Comparison of ENCODE assay signal across 21 cellular contexts in the genomic region with DNA sequence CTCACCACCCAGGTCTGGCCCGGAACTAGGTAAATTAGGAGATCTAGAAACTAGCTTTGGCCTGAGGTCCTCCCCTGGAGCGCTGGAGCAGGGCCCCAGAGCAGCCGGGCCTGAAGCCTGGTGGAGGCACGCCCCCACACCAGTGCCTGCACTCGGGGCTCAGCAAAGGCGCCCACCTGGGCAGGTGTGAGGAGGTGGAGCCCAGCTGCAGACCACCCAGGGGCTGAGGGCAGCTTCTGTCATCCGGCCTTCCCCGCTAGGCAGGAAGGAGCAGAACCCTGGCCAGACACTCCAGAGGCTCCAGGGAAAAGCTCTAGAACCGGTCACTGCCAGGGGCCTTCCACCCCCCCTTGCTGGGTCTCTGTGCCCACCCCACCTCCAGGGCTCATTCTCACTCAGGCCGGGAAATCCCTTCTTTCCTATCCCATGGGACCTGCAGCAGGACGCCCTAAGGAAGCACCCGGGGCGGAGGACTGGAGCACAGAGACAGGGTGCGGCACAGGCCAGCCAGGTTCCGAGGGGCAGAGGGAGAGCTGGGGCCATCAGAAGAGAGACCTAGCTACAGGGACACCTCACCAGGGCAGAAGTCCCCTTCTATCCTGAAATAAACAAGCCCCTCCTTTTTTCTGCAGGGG.
"Had no signal": no experiment of that assay in that cellular context is flagged by ENCODE, and none has a peak within 500 bp of the region (broad histone marks: within the 10 kb centered on the region; RNA-seq: fewer than 3 reads in every experiment).

No MANE protein-coding gene starts in this region.

- H3K27ac Mint-ChIP-seq: activated naive CD4-positive, alpha-beta T cell treated with anti-CD3 and anti-CD28 coated beads, Interleukin-2, amount 50 U/mL, for 72 hours; activated T-helper 1 cell treated with anti-CD3 and anti-CD28 coated beads, Interleukin-12 subunit alpha, Interleukin-12 subunit beta, Interleukin-2, Interleukin-4 antibody, amounts not matched to agents 30 ng/mL and 10 ng/mL and 1 ng/mL, durations not matched to agents 14 hours and 24 hours and 36 hours; stimulated activated naive B cell treated with anti-CD40 and anti-IgM and Interleukin-4, amounts not matched to agents 10 μg/mL and 1 μg/mL and 100 μg/mL, for 72 hours; T-helper 1 cell treated with Interleukin-12 subunit alpha and Interleukin-12 subunit beta and Interleukin-4 antibody, amounts not matched to agents 30 μg/mL and 1 μg/mL, for 36 hours had no signal

- H3K27ac ChIP-seq: adrenal gland, breast epithelium, coronary artery, parathyroid adenoma, upper lobe of right lung had no signal

- H3K9me3 ChIP-seq: adrenal gland, breast epithelium, upper lobe of right lung had no signal

- FAIRE-seq: astrocyte, endometrium, frontal cortex had no signal

- H3K36me3 Mint-ChIP-seq: activated naive CD4-positive, alpha-beta T cell treated with anti-CD3 and anti-CD28 coated beads, Interleukin-2, amount 50 U/mL, for 72 hours; stimulated activated naive B cell treated with anti-CD40 and anti-IgM and Interleukin-4, amounts not matched to agents 10 μg/mL and 1 μg/mL and 100 μg/mL, for 72 hours had no signal

- ATAC-seq: activated naive CD4-positive, alpha-beta T cell treated with anti-CD3 and anti-CD28 coated beads, Interleukin-2, amount 50 U/mL, for 72 hours; left ventricle myocardium superior; sciatic nerve; upper lobe of right lung had no signal

- H3K9me3 Mint-ChIP-seq: activated naive CD4-positive, alpha-beta T cell treated with anti-CD3 and anti-CD28 coated beads, Interleukin-2, amount 50 U/mL, for 72 hours; activated T-helper 1 cell treated with anti-CD3 and anti-CD28 coated beads, Interleukin-12 subunit alpha, Interleukin-12 subunit beta, Interleukin-2, Interleukin-4 antibody, amounts not matched to agents 30 ng/mL and 10 ng/mL and 1 ng/mL, durations not matched to agents 14 hours and 24 hours and 36 hours; stimulated activated naive B cell treated with anti-CD40 and anti-IgM and Interleukin-4, amounts not matched to agents 10 μg/mL and 1 μg/mL and 100 μg/mL, for 72 hours; T-helper 1 cell treated with Interleukin-12 subunit alpha and Interleukin-12 subunit beta and Interleukin-4 antibody, amounts not matched to agents 30 μg/mL and 1 μg/mL, for 36 hours had no signal

- H3K4me3 Mint-ChIP-seq: activated T-helper 1 cell treated with anti-CD3 and anti-CD28 coated beads, Interleukin-12 subunit alpha, Interleukin-12 subunit beta, Interleukin-2, Interleukin-4 antibody, amounts not matched to agents 30 ng/mL and 10 ng/mL and 1 ng/mL, durations not matched to agents 14 hours and 24 hours and 36 hours; stimulated activated naive B cell treated with anti-CD40 and anti-IgM and Interleukin-4, amounts not matched to agents 10 μg/mL and 1 μg/mL and 100 μg/mL, for 72 hours; T-helper 1 cell treated with Interleukin-12 subunit alpha and Interleukin-12 subunit beta and Interleukin-4 antibody, amounts not matched to agents 30 μg/mL and 1 μg/mL, for 36 hours had no signal

- H3K4me1 ChIP-seq: adrenal gland, breast epithelium, parathyroid adenoma, upper lobe of right lung had no signal

- DNase-seq: activated CD4-positive, alpha-beta T cell treated with anti-CD3 and anti-CD28 coated beads for 1 hour; activated CD4-positive, alpha-beta T cell treated with anti-CD3 and anti-CD28 coated beads, Interleukin-2, amount 50 U/mL, for 4 hours; activated gamma-delta T cell treated with Interleukin-2 at 50 U/mL for 16 hours; adrenal gland; erythroblast; head of caudate nucleus; kidney glomerular epithelial cell; left ventricle myocardium superior; stimulated activated CD4-positive, alpha-beta T cell treated with anti-CD3 and anti-CD28 coated beads, Interleukin-4, amount 100 ng/mL, for 4 hours; stimulated activated naive B cell treated with anti-CD40 and anti-IgM and Interleukin-4, amounts not matched to agents 10 μg/mL and 1 μg/mL and 100 μg/mL, for 72 hours; upper lobe of right lung had no signal

- H3K4me3 ChIP-seq: adrenal gland, breast epithelium, coronary artery, upper lobe of right lung had no signal

- H3K36me3 ChIP-seq: adrenal gland, breast epithelium, upper lobe of right lung had no signal
